Comparison of ENCODE assay signal across 18 cellular contexts in genomic region chr4:165439344-165439743, GRCh38.
"Had no signal": no experiment of that assay in that cellular context is flagged by ENCODE, and none has a peak within 500 bp of the region (broad histone marks: within the 10 kb centered on the region; RNA-seq: fewer than 3 reads in every experiment).

No MANE protein-coding gene starts in this region.

- H3K9me3 ChIP-seq: ascending aorta, neutrophil, sigmoid colon, spleen, thyroid gland had no signal

- H3K4me1 ChIP-seq: spleen had no signal

- DNase-seq: activated CD4-positive, alpha-beta T cell treated with anti-CD3 and anti-CD28 coated beads, Interleukin-2, amount 10 ng/mL, durations not matched to agents 24 days and 14 days; activated CD8-positive, alpha-beta memory T cell treated with anti-CD3 and anti-CD28 coated beads, Interleukin-2, amount 50 U/mL, for 4 hours; activated effector memory CD4-positive, alpha-beta T cell treated with Interleukin-2 at 50 U/mL for 16 hours; activated naive CD4-positive, alpha-beta T cell treated with anti-CD3 and anti-CD28 coated beads, Interleukin-2, amount 50 U/mL, for 16 hours; activated T-cell treated with anti-CD3 and anti-CD28 coated beads, Interleukin-2, amount 50 U/mL, for 48 hours; cerebellar nuclear complex; effector memory CD4-positive, alpha-beta T cell; foreskin keratinocyte; hypothalamus; kidney; sigmoid colon; spleen; stimulated activated naive B cell treated with anti-CD40 and anti-IgM and Interleukin-4, amounts not matched to agents 10 μg/mL and 1 μg/mL and 100 μg/mL, for 72 hours; thyroid gland had no signal

- H3K27ac ChIP-seq: ascending aorta, foreskin keratinocyte, neutrophil, parathyroid adenoma, sigmoid colon, spleen, thyroid gland had no signal

- H3K36me3 ChIP-seq: ascending aorta, neutrophil, sigmoid colon, spleen, thyroid gland had no signal

- H3K4me3 ChIP-seq: ascending aorta, lung, sigmoid colon, spleen, thyroid gland had no signal
